Comparison of ENCODE assay signal across 8 cellular contexts in the genomic region with DNA sequence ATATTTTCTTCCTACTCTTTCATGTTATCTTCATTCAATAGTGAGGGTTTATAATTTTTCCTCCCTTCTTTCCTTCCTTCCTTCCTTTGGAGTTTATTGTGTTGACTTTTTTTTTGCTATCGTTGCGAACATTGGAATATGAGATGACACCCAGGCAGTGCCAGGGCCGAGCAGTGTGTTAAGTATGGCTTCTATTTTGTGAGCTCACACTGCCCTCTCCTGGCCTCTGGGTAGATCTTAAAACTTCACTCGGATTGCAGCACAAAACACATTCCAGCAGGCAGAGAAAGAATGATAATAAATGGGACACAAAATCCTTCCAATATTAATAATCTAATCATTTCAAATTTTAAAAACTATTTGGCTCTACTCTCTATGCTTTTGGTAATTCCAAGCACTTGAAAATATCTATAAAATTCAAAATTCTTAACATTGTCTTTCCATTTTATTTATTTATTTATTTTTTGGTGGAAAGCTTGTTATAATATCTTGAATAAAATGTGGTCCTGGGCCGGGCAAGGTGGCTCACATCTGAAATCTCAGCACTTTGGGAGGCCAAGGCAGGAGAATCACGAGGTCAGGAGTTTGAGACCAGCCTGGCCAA.
DNase-seq lines count a peak whose midpoint lies in the region; ATAC-seq and TF ChIP-seq lines count a peak whose summit lies in the region.

No MANE protein-coding gene starts in this region.

- H3K9me3 ChIP-seq in HAP-1 (no peaks in the 10 kb centered on the region), T-helper 17 cell (ENCODE audit: control insufficient read depth, low read length, poor library complexity, severe bottlenecking) (no peaks in the 10 kb centered on the region), smooth muscle cell (replicated peaks; ENCODE audit: low read depth) (no peaks in the 10 kb centered on the region)

- H3K27ac Mint-ChIP-seq in T-helper 17 cell, result no peak overlapping the region

- DNase-seq in DMS114 treated with DMSO at 0.1 percent for 48 hours (lab: John Stamatoyannopoulos, UW; ENCODE audit: unreplicated experiment) (peak; percentile 40), HAP-1 (ENCODE audit: low spot score in 2 of 2) (peak; percentile 83 to 88), NCI-H1105 treated with DMSO at 0.1 percent for 48 hours (lab: John Stamatoyannopoulos, UW) (peak; percentile 83), T-helper 17 cell (peak; percentile 25 to 51 (median 36)), anterior cingulate cortex (lab: John Stamatoyannopoulos, UW) (peak in 52 of 58 donors; percentile 8 to 80 (median 44)), hippocampal formation (lab: John Stamatoyannopoulos, UW) (peak; percentile 71 to 87), smooth muscle cell (lab: John Stamatoyannopoulos, UW; ENCODE audit: unreplicated experiment) (no peak), NCI-H2227 (lab: John Stamatoyannopoulos, UW; ENCODE audit: unreplicated experiment) (no peak)

- H3K4me3 ChIP-seq in HAP-1 (no peak overlapping the region), smooth muscle cell (no peak overlapping the region)

- no peak overlapping the region for H3K4me3 Mint-ChIP-seq in T-helper 17 cell

- H3K79me2 ChIP-seq in smooth muscle cell (ENCODE audit: low read depth), result no peaks in the 10 kb centered on the region

- H3F3A ChIP-seq in smooth muscle cell (ENCODE audit: low read depth), result peaks cover 5% of the 10 kb centered on the region

- no peaks in the 10 kb centered on the region for H4K20me1 ChIP-seq in smooth muscle cell (ENCODE audit: low read depth)

- no peak overlapping the region for H2AFZ ChIP-seq in smooth muscle cell (ENCODE audit: low read depth)

- H3K36me3 Mint-ChIP-seq in T-helper 17 cell (ENCODE audit: low read depth), result no peaks in the 10 kb centered on the region

- in situ Hi-C loops in HAP-1 (cut with MboI; ENCODE audit: low sequenced_read_pairs), result loop anchor here (10.0 to 25.0 kb wide), 2 partner anchors 547 to 804 kb away; no protein-coding TSS in a partner anchor

- peaks cover 9% of the 10 kb centered on the region for H3K27me3 Mint-ChIP-seq in T-helper 17 cell

- WGBS in smooth muscle cell (ENCODE audit: low lambda C conversion rate), result 21% methylated on average over 6 of the region's 6 CpGs

- H3K36me3 ChIP-seq in HAP-1 (replicated peaks), result no peaks in the 10 kb centered on the region
- H3K36me3 ChIP-seq in smooth muscle cell (ENCODE audit: low read depth), result no peaks in the 10 kb centered on the region

- TF ChIP-seq CTCF in smooth muscle cell (IDR thresholded peaks at IDR 0.05; ENCODE audit: borderline replicate concordance, insufficient read depth, poor library complexity, severe bottlenecking), result peak; percentile 82

- no peak overlapping the region for H3K27ac ChIP-seq in smooth muscle cell (ENCODE audit: low read depth)

- H3K9ac ChIP-seq in smooth muscle cell (ENCODE audit: low read depth), result no peak overlapping the region

- ATAC-seq in T-helper 17 cell, result peak; percentile 91

- H3K27me3 ChIP-seq in HAP-1 (ENCODE audit: low read depth), result no peaks in the 10 kb centered on the region
- no peaks in the 10 kb centered on the region for H3K27me3 ChIP-seq in smooth muscle cell (ENCODE audit: low read depth)

- H3K4me1 ChIP-seq in HAP-1, result no peaks in the 10 kb centered on the region
- peaks cover 4% of the 10 kb centered on the region for H3K4me1 ChIP-seq in smooth muscle cell (ENCODE audit: low read depth)

- H3K4me1 Mint-ChIP-seq in T-helper 17 cell, result peaks cover 12% of the 10 kb centered on the region

- no peak overlapping the region for H3K4me2 ChIP-seq in smooth muscle cell

Comparison
In these comparisons a context has a peak if more than half of its experiments do, and no peak if none do; other contexts are left out.
1. DNase-seq: peak in DMS114 treated with DMSO at 0.1 percent for 48 hours (single experiment), HAP-1 (2 of 2), NCI-H1105 treated with DMSO at 0.1 percent for 48 hours (single experiment), T-helper 17 cell (3 of 3), anterior cingulate cortex (52 of 58) and hippocampal formation (2 of 2); none in smooth muscle cell (single experiment) and NCI-H2227 (single experiment).